ENCODE assay signal across 1 cellular context in genomic region chr1:248828845-248829244, GRCh38.
TF ChIP-seq lines count a peak whose summit lies in the region.

No MANE protein-coding gene starts in this region.

TF ChIP-seq in K562, 482 proteins besides CTCF, POLR2A, EP300 and RAD21 (continued from another document and continues in another):
- TF ChIP-seq MGA (IDR thresholded peaks at IDR 0.05) (no peak; the same call in 1 of the 2 replicates), ZNF551 (CRISPR knock-in tag; IDR thresholded peaks at IDR 0.05) (no peak), ZNF282 (CRISPR knock-in tag; IDR thresholded peaks at IDR 0.05) (no peak), SRF (CRISPR knock-in tag; IDR thresholded peaks at IDR 0.05) (no peak), ELF2 (CRISPR knock-in tag; IDR thresholded peaks at IDR 0.05) (no peak), TSHZ1 (CRISPR knock-in tag; IDR thresholded peaks at IDR 0.05) (no peak), BCOR (IDR thresholded peaks at IDR 0.05) (peak; percentile 13; the same call in 1 of the 2 replicates), CHD1 (IDR thresholded peaks at IDR 0.05; ENCODE audit: low read length) (no peak), TSC22D4 (tag; IDR thresholded peaks at IDR 0.05) (no peak), THRA (IDR thresholded peaks at IDR 0.05) (no peak), SRSF3 (IDR thresholded peaks at IDR 0.05; ENCODE audit: insufficient read depth, low read length) (no peak), POLR2B (IDR thresholded peaks at IDR 0.05; ENCODE audit: low read depth, partially characterized antibody) (no peak), PRPF4 (IDR thresholded peaks at IDR 0.05; ENCODE audit: insufficient read depth, low read depth, low read length, poor library complexity, severe bottlenecking) (no peak), ZKSCAN3 (CRISPR knock-in tag; IDR thresholded peaks at IDR 0.05) (no peak), ATF3 (IDR thresholded peaks at IDR 0.05) (peak; percentile 98), ATF3 (CRISPR knock-in tag; conservative IDR thresholded peaks at IDR 0.05) (no peak; the same call in 1 of the 2 replicates), BHLHE40 (IDR thresholded peaks at IDR 0.05; ENCODE audit: low read length) (0 out of 2 replicates have a peak, but pooled peaks have one; percentile 17), RBM14 (IDR thresholded peaks at IDR 0.05; ENCODE audit: borderline replicate concordance, insufficient read depth, low read depth, low read length) (no peak), U2AF1 (optimal IDR thresholded peaks at IDR 0.05; ENCODE audit: low read depth, low read length) (no peak), DDX20 (tag; IDR thresholded peaks at IDR 0.05; ENCODE audit: low read depth) (no peak), MECOM (CRISPR knock-in tag; IDR thresholded peaks at IDR 0.05) (no peak), ZEB2 (IDR thresholded peaks at IDR 0.05) (peak; percentile 87), SRSF9 (IDR thresholded peaks at IDR 0.05; ENCODE audit: borderline replicate concordance, low read depth, low read length) (no peak), CHCHD3 (CRISPR knock-in tag; IDR thresholded peaks at IDR 0.05) (no peak), USF2 (CRISPR knock-in tag; IDR thresholded peaks at IDR 0.05) (no peak), RBM39 (optimal IDR thresholded peaks at IDR 0.05; ENCODE audit: low read depth, low read length) (no peak), BACH1 (tag; IDR thresholded peaks at IDR 0.05) (no peak; the same call in 1 of the 2 replicates), DEAF1 (CRISPR knock-in tag; IDR thresholded peaks at IDR 0.05) (0 out of 2 replicates have a peak, but pooled peaks have one; percentile 8), RNF219 (CRISPR knock-in tag; IDR thresholded peaks at IDR 0.05) (no peak), ZNF217 (CRISPR knock-in tag; IDR thresholded peaks at IDR 0.05) (no peak), ZNF584 (CRISPR knock-in tag; IDR thresholded peaks at IDR 0.05; ENCODE audit: low read depth) (no peak), POLR2H (tag; IDR thresholded peaks at IDR 0.05; ENCODE audit: low read depth) (0 out of 2 replicates have a peak, but pooled peaks have one; percentile 39), ESRRB (CRISPR knock-in tag; IDR thresholded peaks at IDR 0.05; ENCODE audit: borderline replicate concordance) (no peak), ZNF121 (CRISPR knock-in tag; conservative IDR thresholded peaks at IDR 0.05) (no peak), SMARCA5 (IDR thresholded peaks at IDR 0.05) (no peak), FOXA1 (IDR thresholded peaks at IDR 0.05; ENCODE audit: borderline replicate concordance) (no peak), SREBF2 (CRISPR knock-in tag; IDR thresholded peaks at IDR 0.05) (no peak), NR2F6 (CRISPR knock-in tag; IDR thresholded peaks at IDR 0.05) (no peak), ZNF444 (CRISPR knock-in tag; IDR thresholded peaks at IDR 0.05) (no peak), SAFB2 (IDR thresholded peaks at IDR 0.05; ENCODE audit: borderline replicate concordance, low read depth, low read length, severe bottlenecking) (no peak)
